In the genomic region with DNA sequence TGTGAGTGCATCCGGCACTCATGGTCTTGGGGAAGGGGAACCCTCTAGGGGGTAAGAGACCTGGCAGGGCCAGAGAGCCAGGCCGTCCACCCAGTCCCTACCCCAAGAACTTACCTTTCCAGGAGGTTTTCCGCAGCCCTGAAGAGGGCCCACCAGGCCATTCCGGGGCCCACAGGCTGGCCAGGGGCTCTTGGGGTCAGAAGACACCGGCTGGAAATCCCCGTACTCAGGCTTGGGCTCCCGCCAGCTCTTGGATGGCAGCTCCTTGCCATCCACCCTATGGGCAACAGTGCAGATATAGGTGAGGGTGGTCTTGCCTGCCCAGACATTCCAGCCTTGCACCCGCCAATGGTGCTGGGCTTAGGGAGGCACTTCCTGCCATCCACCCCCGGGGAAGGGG, we compare ENCODE assay signal across 27 cellular contexts.
"Had no signal": no experiment of that assay in that cellular context is flagged by ENCODE, and none has a peak within 500 bp of the region (broad histone marks: within the 10 kb centered on the region; RNA-seq: fewer than 3 reads in every experiment).

No MANE protein-coding gene starts in this region.

- DNase-seq: dermis blood vessel endothelial cell; effector memory CD8-positive, alpha-beta T cell; erythroblast; esophagus squamous epithelium; foreskin melanocyte; glutamatergic neuron; heart right ventricle; hippocampal formation; immature natural killer cell; mammary epithelial cell; stimulated activated CD4-positive, alpha-beta T cell treated with anti-CD3 and anti-CD28 coated beads, Interleukin-4, amount 100 ng/mL, for 4 hours; stimulated activated naive CD8-positive, alpha-beta T cell treated with anti-CD3 and anti-CD28 coated beads, Interleukin-15, Interleukin-2, amounts not matched to agents 100 U/mL and 50 U/mL, for 24 hours; substantia nigra; testis; tibial artery; uterus had no signal

- H3K27ac ChIP-seq: coronary artery, esophagus squamous epithelium, heart right ventricle, neural progenitor cell, parathyroid adenoma, prostate gland, right atrium auricular region, testis, tibial artery, upper lobe of left lung, uterus had no signal

- H3K4me1 ChIP-seq: esophagus squamous epithelium, neural progenitor cell, parathyroid adenoma, prostate gland, right atrium auricular region, tibial artery, upper lobe of left lung, uterus had no signal

- H3K27me3 ChIP-seq: esophagus squamous epithelium, heart right ventricle, neural progenitor cell, right atrium auricular region, testis, tibial artery, upper lobe of left lung, uterus had no signal

- H3K4me3 ChIP-seq: coronary artery, esophagus squamous epithelium, heart right ventricle, neural progenitor cell, prostate gland, right atrium auricular region, testis, tibial artery, upper lobe of left lung, uterus had no signal

- H3K36me3 ChIP-seq: neural progenitor cell, prostate gland, uterus had no signal

- H3K9me3 ChIP-seq: esophagus squamous epithelium, heart right ventricle, prostate gland, right atrium auricular region, testis, tibial artery, upper lobe of left lung, uterus had no signal

- FAIRE-seq: endometrium, keratinocyte had no signal

- ATAC-seq: effector memory CD8-positive, alpha-beta T cell; heart right ventricle; left lobe of liver; sciatic nerve; stimulated activated memory B cell treated with anti-CD40 and anti-IgM and Interleukin-4, amounts not matched to agents 10 μg/mL and 1 μg/mL and 100 μg/mL, for 72 hours had no signal
